21 cellular contexts compared by ENCODE assay signal in the genomic region with DNA sequence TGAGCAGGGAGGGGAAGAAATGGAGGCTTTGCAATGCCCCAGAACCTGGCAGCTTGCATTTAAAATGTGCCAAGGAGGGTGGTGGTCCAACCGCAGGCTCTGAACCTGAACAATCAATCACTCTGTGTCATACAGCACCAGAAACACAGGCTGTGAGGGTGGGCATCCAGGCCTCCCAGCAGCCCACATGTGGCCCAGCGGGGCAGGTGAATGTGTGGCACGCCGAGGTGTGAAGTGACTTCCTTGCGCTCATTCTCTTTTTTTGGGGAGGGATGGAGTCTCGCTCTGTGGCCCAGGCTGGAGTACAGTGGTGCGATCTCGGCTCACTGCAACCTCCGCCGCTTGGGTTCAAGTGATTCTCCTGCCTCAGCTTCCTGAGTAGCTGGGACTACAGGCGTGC.
A peak's percentile ranks its signal among the peaks of the same experiment; 100 is the strongest.
DNase-seq lines count a peak whose midpoint lies in the region; ATAC-seq, FAIRE-seq and TF ChIP-seq lines count a peak whose summit lies in the region.
"Had no signal": no experiment of that assay in that cellular context is flagged by ENCODE, and none has a peak within 500 bp of the region (broad histone marks: within the 10 kb centered on the region; RNA-seq: fewer than 3 reads in every experiment).

No MANE protein-coding gene starts in this region.

- H3K9ac ChIP-seq in DND-41 (ENCODE audit: low read depth, low read length) (no peak overlapping the region), kidney (ENCODE audit: low read length in 2 of 2) (no peak overlapping the region)

- H3K79me2 ChIP-seq in DND-41 (ENCODE audit: insufficient read depth, low read length): no peaks in the 10 kb centered on the region

- FAIRE-seq in kidney (lab: Jason Lieb, UNC): no peak
- FAIRE-seq: A549, GM12878, GM19239, K562 had no signal

- TF ChIP-seq CTCF in DND-41 (IDR thresholded peaks at IDR 0.05; ENCODE audit: borderline replicate concordance, extremely low read depth, low read length, poor library complexity, severe bottlenecking) (no peak), kidney (IDR thresholded peaks at IDR 0.05; ENCODE audit: borderline replicate concordance, extremely low read depth, insufficient read depth) (no peak)

- H3K4me1 ChIP-seq in DND-41 (ENCODE audit: insufficient read depth, low read length): peaks cover 50% of the 10 kb centered on the region
- peaks cover 0 to 3% of the 10 kb centered on the region in 2 donors for H3K4me1 ChIP-seq in kidney (ENCODE audit: control insufficient read depth in 1 of 2, insufficient read depth in 1 of 2, low read depth in 1 of 2, low read length in 2 of 2)
- no peaks in the 10 kb centered on the region for H3K4me1 ChIP-seq in HAP-1
- H3K4me1 ChIP-seq: A549 had no signal

- intact Hi-C loops in Right ventricle myocardium inferior (cut with DNase I) (loop anchor here (10.0 kb wide), 1 partner anchor 57 kb away; no protein-coding TSS in a partner anchor), left ventricle myocardium superior (cut with micrococcal nuclease) (no loop called here), kidney (cut with DNase I) (no loop called here)

- H3K36me3 ChIP-seq in DND-41 (ENCODE audit: insufficient read depth, low read length): peaks cover 36% of the 10 kb centered on the region
- peaks cover 6 to 50% of the 10 kb centered on the region in 2 donors for H3K36me3 ChIP-seq in kidney (ENCODE audit: control insufficient read depth in 1 of 2, insufficient read depth in 2 of 2, low read length in 2 of 2)
- H3K36me3 ChIP-seq in HAP-1 (replicated peaks): no peaks in the 10 kb centered on the region

- H3K27me3 ChIP-seq in DND-41 (ENCODE audit: insufficient read depth, low read length, poor library complexity): no peaks in the 10 kb centered on the region
- H3K27me3 ChIP-seq in HAP-1 (ENCODE audit: low read depth): no peaks in the 10 kb centered on the region

- H3K4me2 ChIP-seq in DND-41 (ENCODE audit: insufficient read depth, low read length): no peak overlapping the region
- H3K4me2 ChIP-seq: A549 had no signal

- H3K27ac ChIP-seq in DND-41 (ENCODE audit: low read length) (peak overlapping the region; percentile 81), kidney (ENCODE audit: low read depth in 2 of 2, low read length in 2 of 2) (no peak overlapping the region)
- H3K27ac ChIP-seq: 22Rv1, A549, HL-60 had no signal

- H3K4me3 ChIP-seq in DND-41 (ENCODE audit: low read depth in 1 of 2, low read length in 2 of 2) (no peak overlapping the region), kidney (ENCODE audit: low read length in 2 of 2) (no peak overlapping the region), HAP-1 (no peak overlapping the region)
- H3K4me3 ChIP-seq: A549, GM12878, K562 had no signal

- ATAC-seq in Right ventricle myocardium inferior (no peak), left ventricle myocardium superior (no peak), DND-41 (ENCODE audit: insufficient read depth, low read depth) (no peak), GM21381 (IDR thresholded peaks at IDR 0.05; ENCODE audit: unreplicated experiment) (no peak)
- ATAC-seq: A549; CD8-positive, alpha-beta T cell; GM12878; K562 had no signal

- DNase-seq in Right ventricle myocardium inferior (ENCODE audit: missing footprints) (peak; percentile 51), left ventricle myocardium superior (no peak), DND-41 (no peak), kidney (peak; percentile 58), HAP-1 (ENCODE audit: low spot score in 2 of 2) (no peak)
- no peak for DNase-seq in activated CD4-positive, alpha-beta T cell treated with anti-CD3 and anti-CD28 coated beads, Interleukin-2, amount 50 U/mL, for 4 hours
- DNase-seq: AML-193; Calu3; CD8-positive, alpha-beta T cell; DMS79 treated with DMSO at 0.1 percent for 48 hours; EL; GOT3; H7; IMR-90 had no signal

- no peak overlapping the region for H2AFZ ChIP-seq in DND-41 (ENCODE audit: low read depth, low read length)

- no peaks in the 10 kb centered on the region for H3K9me3 ChIP-seq in DND-41 (ENCODE audit: insufficient read depth, low read length, severe bottlenecking)
- no peaks in the 10 kb centered on the region for H3K9me3 ChIP-seq in kidney (ENCODE audit: control insufficient read depth in 1 of 2, low read length in 2 of 2)
- H3K9me3 ChIP-seq in HAP-1: no peaks in the 10 kb centered on the region
- H3K9me3 ChIP-seq: A549 had no signal

- no peaks in the 10 kb centered on the region for H4K20me1 ChIP-seq in DND-41 (ENCODE audit: insufficient read depth, low read length)

- in situ Hi-C loops in HAP-1 (cut with MboI; ENCODE audit: low sequenced_read_pairs): no loop called here

Comparison
In these comparisons a context has a peak if more than half of its experiments do, and no peak if none do; other contexts are left out.
1. DNase-seq: peak in Right ventricle myocardium inferior (single experiment) and kidney (single experiment); none in left ventricle myocardium superior (single experiment), DND-41 (single experiment), activated CD4-positive, alpha-beta T cell treated with anti-CD3 and anti-CD28 coated beads, Interleukin-2, amount 50 U/mL, for 4 hours (0 of 2) and HAP-1 (0 of 2).